19 cellular contexts compared by ENCODE assay signal in genomic region chr7:2603388-2603965, GRCh38. TPM values are rescaled to one million over a fixed set of nuclear protein-coding genes. Genes with fewer than 3 reads are reported as not detected.
DNase-seq lines count a peak whose midpoint lies in the region; ATAC-seq and TF ChIP-seq lines count a peak whose summit lies in the region.
"Had no signal": no experiment of that assay in that cellular context is flagged by ENCODE, and none has a peak within 500 bp of the region (broad histone marks: within the 10 kb centered on the region; RNA-seq: fewer than 3 reads in every experiment).

No MANE protein-coding gene starts in this region.

- H3K9me3 ChIP-seq in BLaER1 (no peaks in the 10 kb centered on the region), neuronal stem cell (replicated peaks in 1 of 2; ENCODE audit: control insufficient read depth in 2 of 2, insufficient read depth in 1 of 2, low read depth in 1 of 2, low read length in 2 of 2) (no peaks in the 10 kb centered on the region)

- H3K4me2 ChIP-seq in BLaER1 = peak overlapping the region; percentile 91
- no peak overlapping the region for H3K4me2 ChIP-seq in neuronal stem cell (ENCODE audit: insufficient read depth, low read length, poor library complexity, severe bottlenecking)

- TF ChIP-seq CTCF in RWPE1 (conservative IDR thresholded peaks at IDR 0.05; ENCODE audit: low read depth) = no peak
- TF ChIP-seq CTCF in HFFc6 (IDR thresholded peaks at IDR 0.05) = no peak

- ATAC-seq in GM21367 (IDR thresholded peaks at IDR 0.05; ENCODE audit: unreplicated experiment) = no peak

- H3K27me3 ChIP-seq in BLaER1 (no peaks in the 10 kb centered on the region), neuronal stem cell (ENCODE audit: control insufficient read depth in 3 of 3, insufficient read depth in 3 of 3, low read depth in 1 of 3, low read length in 3 of 3) (no peaks in the 10 kb centered on the region)

- peak overlapping the region; percentile 91 for H2AK5ac ChIP-seq in neuronal stem cell (ENCODE audit: low read depth, low read length)

- CTCF ChIA-PET in RWPE1 (lab: Yijun Ruan, JAX) = interaction anchor here (0.6 kb wide), 1 partner anchor 200 kb away, joined by 5 read pairs; the partner anchor contains the start of gene CHST12

- H4K8ac ChIP-seq in neuronal stem cell (ENCODE audit: low read depth, low read length) = peak overlapping the region; percentile 57

- no peak overlapping the region for H4K91ac ChIP-seq in neuronal stem cell (ENCODE audit: low read depth, low read length, poor library complexity)

- H3K14ac ChIP-seq in neuronal stem cell (ENCODE audit: low read length) = peak overlapping the region; percentile 50

- peak overlapping the region; percentile 13; the same call in 1 of the 2 replicates for H3K27ac ChIP-seq in BLaER1
- H3K27ac ChIP-seq in RWPE1 = peak overlapping the region; percentile 60
- no peak overlapping the region for H3K27ac ChIP-seq in neuronal stem cell (replicated peaks; ENCODE audit: low read length)
- H3K27ac ChIP-seq in caudate nucleus (ENCODE audit: low read depth, low read length) = no peak overlapping the region
- H3K27ac ChIP-seq: HL-60 had no signal

- H3K23ac ChIP-seq in neuronal stem cell (ENCODE audit: low read depth, low read length, poor library complexity) = peak overlapping the region; percentile 22

- H3K36me3 ChIP-seq in BLaER1 (peaks cover 30% of the 10 kb centered on the region), neuronal stem cell (replicated peaks in 1 of 2; ENCODE audit: control insufficient read depth in 2 of 2, insufficient read depth in 2 of 2, low read length in 2 of 2) (peaks cover 9 to 29% of the 10 kb centered on the region in 2 donors)

- peaks cover 48% of the 10 kb centered on the region for H3K4me1 Mint-ChIP-seq in dendritic cell treated with granulocyte-macrophage colony-stimulating factor and Interleukin-4, amounts not matched to agents 40 ng/mL and 50 ng/mL, for 4 days (ENCODE audit: low read depth)
- no peaks in the 10 kb centered on the region for H3K4me1 Mint-ChIP-seq in HFFc6 (ENCODE audit: low read depth)

- no peak overlapping the region for H2AFZ ChIP-seq in neuronal stem cell (ENCODE audit: low read length)

- no peaks in the 10 kb centered on the region for H3K9me3 Mint-ChIP-seq in dendritic cell treated with granulocyte-macrophage colony-stimulating factor and Interleukin-4, amounts not matched to agents 40 ng/mL and 50 ng/mL, for 4 days
- no peaks in the 10 kb centered on the region for H3K9me3 Mint-ChIP-seq in HFFc6
- H3K9me3 Mint-ChIP-seq: CD4-positive, alpha-beta T cell; H9 had no signal

- H3K9ac ChIP-seq in BLaER1 (no peak overlapping the region), neuronal stem cell (ENCODE audit: low read depth, low read length, poor library complexity) (no peak overlapping the region)

- H3K4me3 ChIP-seq in BLaER1 (no peak overlapping the region), neuronal stem cell (ENCODE audit: low read length in 2 of 2) (no peak overlapping the region)
- H3K4me3 ChIP-seq: K562 had no signal

- WGBS in neuronal stem cell (ENCODE audit: extremely low coverage in 2 of 2, insufficient read length in 2 of 2, insufficient replicate concordance in 1 of 2), 2 donors = no CpG with 5 or more reads among the region's 27 CpGs

- POLR2A ChIA-PET in RWPE1 (lab: Yijun Ruan, JAX; ENCODE audit: low non-redundant PET) = interaction anchor here (0.5 kb wide), 1 partner anchor 135 kb away, joined by 4 read pairs; no protein-coding TSS in a partner anchor

- H2BK5ac ChIP-seq in neuronal stem cell (ENCODE audit: low read length) = peak overlapping the region; percentile 75

- H2BK15ac ChIP-seq in neuronal stem cell (ENCODE audit: low read length) = no peak overlapping the region

- peaks cover 87% of the 10 kb centered on the region for H3K4me1 ChIP-seq in BLaER1
- H3K4me1 ChIP-seq in neuronal stem cell (ENCODE audit: control insufficient read depth in 2 of 2, insufficient read depth in 1 of 2, low read depth in 1 of 2, low read length in 2 of 2) = peaks cover 10 to 13% of the 10 kb centered on the region in 2 donors

- H3K4ac ChIP-seq in neuronal stem cell (ENCODE audit: low read length) = no peak overlapping the region

- peak overlapping the region; percentile 79 for H3K27ac Mint-ChIP-seq in dendritic cell treated with granulocyte-macrophage colony-stimulating factor and Interleukin-4, amounts not matched to agents 40 ng/mL and 50 ng/mL, for 4 days
- H3K27ac Mint-ChIP-seq in HFFc6 = no peak overlapping the region
- H3K27ac Mint-ChIP-seq: CD4-positive, alpha-beta T cell had no signal

- H3K4me3 Mint-ChIP-seq in dendritic cell treated with granulocyte-macrophage colony-stimulating factor and Interleukin-4, amounts not matched to agents 40 ng/mL and 50 ng/mL, for 4 days = no peak overlapping the region
- H3K4me3 Mint-ChIP-seq in HFFc6 = no peak overlapping the region
- H3K4me3 Mint-ChIP-seq: CD4-positive, alpha-beta T cell; H9 had no signal

- H2BK12ac ChIP-seq in neuronal stem cell (ENCODE audit: low read length) = peak overlapping the region; percentile 79

- intact Hi-C loops in dendritic cell treated with granulocyte-macrophage colony-stimulating factor and Interleukin-4, amounts not matched to agents 40 ng/mL and 50 ng/mL, for 4 days (cut with micrococcal nuclease) = no loop called here

- DNase-seq in RWPE1 (ENCODE audit: low spot score) (no peak), neuronal stem cell (ENCODE audit: low spot score) (no peak), caudate nucleus (lab: John Stamatoyannopoulos, UW) (no peak), HFFc6 (no peak), NCI-H526 (lab: John Stamatoyannopoulos, UW) (no peak)
- DNase-seq: 8988T; C1 segment of cervical spinal cord; CD4-positive, alpha-beta T cell; DMS153; DMS79; GDM1; GOT3; H9; IMR-90 had no signal

- peaks cover 1% of the 10 kb centered on the region for H3K79me1 ChIP-seq in neuronal stem cell (ENCODE audit: low read depth, low read length)

- H2BK120ac ChIP-seq in neuronal stem cell (ENCODE audit: low read depth, low read length) = peak overlapping the region; percentile 75

- H3K36me3 Mint-ChIP-seq in dendritic cell treated with granulocyte-macrophage colony-stimulating factor and Interleukin-4, amounts not matched to agents 40 ng/mL and 50 ng/mL, for 4 days (ENCODE audit: low read depth) = peaks cover 71% of the 10 kb centered on the region
- peaks cover 9% of the 10 kb centered on the region for H3K36me3 Mint-ChIP-seq in HFFc6 (ENCODE audit: low read depth)

- H3K18ac ChIP-seq in neuronal stem cell (ENCODE audit: low read length) = peak overlapping the region; percentile 72

- H4K20me1 ChIP-seq in BLaER1 = peaks cover 13% of the 10 kb centered on the region; the same call in 1 of the 2 replicates

- no peaks in the 10 kb centered on the region for H3K27me3 Mint-ChIP-seq in dendritic cell treated with granulocyte-macrophage colony-stimulating factor and Interleukin-4, amounts not matched to agents 40 ng/mL and 50 ng/mL, for 4 days
- no peaks in the 10 kb centered on the region for H3K27me3 Mint-ChIP-seq in HFFc6 (ENCODE audit: insufficient read depth)
- H3K27me3 Mint-ChIP-seq: CD4-positive, alpha-beta T cell had no signal

RNA-seq across cellular contexts. Expression of gene TTYH3, which starts 28.3 kb away (rescaled TPM):
- 136 TPM for polyA plus RNA-seq in neuronal stem cell (2013, experiment 1 of 2)
- polyA plus RNA-seq in neuronal stem cell (2013, experiment 2 of 2) = 133 TPM
- 100 to 1,000 TPM; 117 to 147 (median 123) TPM for total RNA-seq in HFFc6 (2021; fragmentation: NEBNext Ultra II Directional; extraction: Animal tissue kit (Norgen Biotek cat#: 25700))

RNA-seq across cellular contexts. Expression of gene IQCE, which starts 44.7 kb away (rescaled TPM):
- polyA plus RNA-seq in neuronal stem cell (2013, experiment 1 of 2) = 10.4 TPM
- polyA plus RNA-seq in neuronal stem cell (2013, experiment 2 of 2) = 10.3 TPM
- 10 to 100 TPM; 14.9 to 18.1 (median 17.0) TPM for total RNA-seq in HFFc6 (2021; fragmentation: NEBNext Ultra II Directional; extraction: Animal tissue kit (Norgen Biotek cat#: 25700))

RNA-seq across cellular contexts. Expression of gene BRAT1, which starts 48.2 kb away (rescaled TPM):
- polyA plus RNA-seq in neuronal stem cell (2013, experiment 1 of 2) = 18.7 TPM
- 18.1 TPM for polyA plus RNA-seq in neuronal stem cell (2013, experiment 2 of 2)
- total RNA-seq in HFFc6 (2021; fragmentation: NEBNext Ultra II Directional; extraction: Animal tissue kit (Norgen Biotek cat#: 25700)) = 10 to 100 TPM; 21.3 to 26.0 (median 23.3) TPM

Comparison
In these comparisons a context has a peak if more than half of its experiments do, and no peak if none do; other contexts are left out.
1. H3K27ac ChIP-seq: peak in BLaER1 (single experiment) and RWPE1 (single experiment); none in neuronal stem cell (single experiment) and caudate nucleus (single experiment).